Comparison of ENCODE assay signal across 8 cellular contexts in genomic region chr1:205301220-205301821, GRCh38. TPM values are rescaled to one million over a fixed set of nuclear protein-coding genes. Genes with fewer than 3 reads are reported as not detected.
DNase-seq lines count a peak whose midpoint lies in the region; ATAC-seq and TF ChIP-seq lines count a peak whose summit lies in the region.

No MANE protein-coding gene starts in this region.

- peaks cover 28% of the 10 kb centered on the region for H3K36me3 Mint-ChIP-seq in WTC11

- TF ChIP-seq CTCF in AG04450 (IDR thresholded peaks at IDR 0.05; ENCODE audit: low read depth, low read length) = no peak
- TF ChIP-seq CTCF in WTC11 (IDR thresholded peaks at IDR 0.05) = no peak
- no peak for TF ChIP-seq CTCF in coronary artery (IDR thresholded peaks at IDR 0.05)

- peak overlapping the region; percentile 89 for H3K9ac ChIP-seq in HUES64 (ENCODE audit: low read depth, low read length)

- H3K27ac Mint-ChIP-seq in WTC11 = peak overlapping the region; percentile 100

- H3K4me1 ChIP-seq in HUES64 (ENCODE audit: insufficient read depth, low read length) (peaks cover 45% of the 10 kb centered on the region), thymus (ENCODE audit: control insufficient read depth, insufficient read depth, low read length) (peaks cover 7% of the 10 kb centered on the region)

- H3K4me1 Mint-ChIP-seq in WTC11 = peaks cover 61% of the 10 kb centered on the region

- no peaks in the 10 kb centered on the region for H3K9me3 Mint-ChIP-seq in WTC11

- peaks cover 43% of the 10 kb centered on the region for H3K36me3 ChIP-seq in HUES64 (ENCODE audit: insufficient read depth, low read length)
- H3K36me3 ChIP-seq in thymus (ENCODE audit: control insufficient read depth, insufficient read depth) = peaks cover 37% of the 10 kb centered on the region

- H3K4me3 ChIP-seq in AG04450 (ENCODE audit: low read depth, low read length) (peak overlapping the region; percentile 25; the same call in 1 of the 2 replicates), HUES64 (ENCODE audit: low read length) (peak overlapping the region; percentile 35), thymus (ENCODE audit: low read length) (no peak overlapping the region), coronary artery (no peak overlapping the region)

- no peaks in the 10 kb centered on the region for H3K27me3 Mint-ChIP-seq in WTC11 (ENCODE audit: low read depth)

- no peaks in the 10 kb centered on the region; the same call in 1 of the 2 replicates for H3K9me3 ChIP-seq in AG04450 (ENCODE audit: control insufficient read depth, insufficient read depth, low read length)
- no peaks in the 10 kb centered on the region for H3K9me3 ChIP-seq in HUES64 (ENCODE audit: insufficient read depth, low read depth, low read length)
- H3K9me3 ChIP-seq in thymus (ENCODE audit: control insufficient read depth) = no peaks in the 10 kb centered on the region

- peak; percentile 83 for ATAC-seq in WTC11

- WGBS in HUES64 = 0% methylated on average over 12 of the region's 14 CpGs
- WGBS in thymus = 90% methylated on average over 14 of the region's 14 CpGs

- DNase-seq in AG04450 (ENCODE audit: low read depth, low spot score) (peak; percentile 92), WTC11 (ENCODE audit: low spot score) (peak; percentile 98), iPS-NIHi11 (ENCODE audit: low spot score) (peak; percentile 84), NCI-H748 treated with DMSO at 0.1 percent for 48 hours (lab: John Stamatoyannopoulos, UW) (no peak), coronary artery (ENCODE audit: low spot score) (no peak)
- DNase-seq in activated effector memory CD4-positive, alpha-beta T cell treated with Interleukin-2 at 50 U/mL for 16 hours = no peak

- peak overlapping the region; percentile 54 for H3K4me3 Mint-ChIP-seq in WTC11

- H3K27me3 ChIP-seq in AG04450 (ENCODE audit: control insufficient read depth, insufficient read depth, low read length) (no peaks in the 10 kb centered on the region), HUES64 (ENCODE audit: insufficient read depth, low read length) (no peaks in the 10 kb centered on the region), thymus (ENCODE audit: control insufficient read depth, insufficient read depth) (no peaks in the 10 kb centered on the region)

- POLR2A ChIA-PET in AG04450 (lab: Yijun Ruan, JAX) (interaction anchor here (0.6 to 3.0 kb wide), 10 partner anchors 13 to 179 kb away, joined by 3 to 11 read pairs (median 6); partner anchors contain the start of genes NUAK2 and RBBP5), WTC11 (lab: Charles Lee) (interaction anchor here (0.6 to 7.7 kb wide), 19 partner anchors 11 to 239 kb away, joined by 3 to 186 read pairs (median 4); partner anchors contain the start of genes NUAK2 and RBBP5)

- H3K27ac ChIP-seq in AG04450 (ENCODE audit: low read depth, low read length) (peak overlapping the region; percentile 100), HUES64 (ENCODE audit: low read depth, low read length) (peak overlapping the region; percentile 100), thymus (ENCODE audit: low read depth) (peak overlapping the region; percentile 48), coronary artery (peak overlapping the region in 1 of 2 donors; percentile 41)

- CTCF ChIA-PET in AG04450 (lab: Charles Lee) = interaction anchor here (0.7 to 2.5 kb wide), 5 partner anchors 24 to 158 kb away, joined by 4 to 13 read pairs (median 6); no protein-coding TSS in a partner anchor
- CTCF ChIA-PET in WTC11 (lab: Charles Lee) = interaction anchor here (0.5 to 8.7 kb wide), 20 partner anchors 12 to 240 kb away, joined by 3 to 114 read pairs (median 4); partner anchors contain the start of genes NUAK2 and TMCC2

TF ChIP-seq in WTC11, 78 proteins besides CTCF, POLR2A, EP300 and RAD21 (continues in another document):
- TF ChIP-seq EMX1 (CRISPR knock-in tag; IDR thresholded peaks at IDR 0.05) (no peak), NR3C1 (CRISPR knock-in tag; conservative IDR thresholded peaks at IDR 0.05; ENCODE audit: low read depth) (peak; percentile 64; the same call in 1 of the 2 replicates), AFF4 (CRISPR knock-in tag; IDR thresholded peaks at IDR 0.05; ENCODE audit: borderline replicate concordance) (peak; percentile 50; the same call in 1 of the 2 replicates), AR (CRISPR knock-in tag; IDR thresholded peaks at IDR 0.05) (peak; percentile 23; the same call in 1 of the 2 replicates), ZNF396 (CRISPR knock-in tag; IDR thresholded peaks at IDR 0.05; ENCODE audit: borderline replicate concordance) (no peak), TEAD4 (CRISPR knock-in tag; IDR thresholded peaks at IDR 0.05) (peak; percentile 99), ATF2 (CRISPR knock-in tag; IDR thresholded peaks at IDR 0.05; ENCODE audit: borderline replicate concordance, low read depth) (0 out of 2 replicates have a peak, but pooled peaks have one; percentile 26), ZNF423 (CRISPR knock-in tag; IDR thresholded peaks at IDR 0.05) (peak; percentile 85), KAT7 (CRISPR knock-in tag; IDR thresholded peaks at IDR 0.05; ENCODE audit: borderline replicate concordance) (no peak), USF1 (CRISPR knock-in tag; IDR thresholded peaks at IDR 0.05) (peak; percentile 48; the same call in 1 of the 2 replicates)

RNA-seq across cellular contexts. Expression of gene NUAK2, which starts 20.2 kb away (rescaled TPM):
- polyA plus RNA-seq in AG04450 (2011; rRNA removed) (7.0 and 8.2 TPM in 2 replicates), thymus (4.0 TPM)
- polyA minus RNA-seq in AG04450 (2011; rRNA and poly(A)+ RNA removed) = 12.5 and 20.1 TPM in 2 replicates
- polyA plus RNA-seq in HUES64 (2013, experiment 1 of 2) = 7.7 TPM
- 8.7 TPM for polyA plus RNA-seq in HUES64 (2013, experiment 2 of 2)
- total RNA-seq in WTC11 (2021) = 8.7 to 10.8 TPM (median 10.8 TPM) in 3 replicates

RNA-seq across cellular contexts. Expression of gene KLHDC8A, which starts 55.4 kb away (rescaled TPM):
- 0.06 TPM in 1 of 2 replicates, not detected in the other for polyA plus RNA-seq in AG04450 (2011; rRNA removed)
- polyA minus RNA-seq in AG04450 (2011; rRNA and poly(A)+ RNA removed) = not detected in 2 replicates
- 2.1 TPM for polyA plus RNA-seq in HUES64 (2013, experiment 1 of 2)
- 4.4 TPM for polyA plus RNA-seq in HUES64 (2013, experiment 2 of 2)
- total RNA-seq in WTC11 (2021) = 1.6 to 1.7 TPM (median 1.7 TPM) in 3 replicates
- 0.50 TPM for polyA plus RNA-seq in thymus

Comparison
In these comparisons a context has a peak if more than half of its experiments do, and no peak if none do; other contexts are left out.
1. DNase-seq: peak in AG04450 (single experiment), WTC11 (single experiment) and iPS-NIHi11 (single experiment); none in NCI-H748 treated with DMSO at 0.1 percent for 48 hours (single experiment), coronary artery (single experiment) and activated effector memory CD4-positive, alpha-beta T cell treated with Interleukin-2 at 50 U/mL for 16 hours (single experiment).
2. H3K4me3 ChIP-seq: peak in AG04450 (single experiment) and HUES64 (single experiment); none in thymus (single experiment) and coronary artery (single experiment).